In genomic region chr18:49723648-49724180, GRCh38 we compare ENCODE assay signal across 1 cellular context.
TF ChIP-seq lines count a peak whose summit lies in the region.

No MANE protein-coding gene starts in this region.

TF ChIP-seq in GM12878, 131 proteins besides CTCF, POLR2A, EP300 and RAD21 (continued from another document and continues in another):
- TF ChIP-seq ZNF687 (IDR thresholded peaks at IDR 0.05) (peak; percentile 42; the same call in 1 of the 2 replicates), CBX5 (IDR thresholded peaks at IDR 0.05; ENCODE audit: low read depth) (no peak), ZNF24 (IDR thresholded peaks at IDR 0.05) (no peak), MEF2A (IDR thresholded peaks at IDR 0.05; ENCODE audit: insufficient read depth, low read depth, low read length) (no peak), ZBTB33 (IDR thresholded peaks at IDR 0.05) (no peak), YY1 (IDR thresholded peaks at IDR 0.05; ENCODE audit: low read depth, low read length) (no peak), IKZF1 (conservative IDR thresholded peaks at IDR 0.05) (peak; percentile 87), GATAD2B (conservative IDR thresholded peaks at IDR 0.05; ENCODE audit: low read depth) (no peak; the same call in 1 of the 2 replicates), MEF2B (IDR thresholded peaks at IDR 0.05; ENCODE audit: partially characterized antibody, poor library complexity, severe bottlenecking) (peak; percentile 30), PKNOX1 (IDR thresholded peaks at IDR 0.05) (peak; percentile 57; the same call in 1 of the 2 replicates), ATF7 (IDR thresholded peaks at IDR 0.05; ENCODE audit: low read depth) (peak; percentile 70), SUPT20H (IDR thresholded peaks at IDR 0.05; ENCODE audit: borderline replicate concordance, control insufficient read depth, low read depth, low read length) (no peak), BCL3 (IDR thresholded peaks at IDR 0.05; ENCODE audit: borderline replicate concordance, insufficient read depth, low read depth, low read length, poor library complexity, severe bottlenecking) (no peak), PML (IDR thresholded peaks at IDR 0.05; ENCODE audit: low read length) (no peak), FOXK2 (IDR thresholded peaks at IDR 0.05) (no peak), NR2F1 (conservative IDR thresholded peaks at IDR 0.05) (peak; percentile 95), JUNB (IDR thresholded peaks at IDR 0.05) (peak; percentile 43; the same call in 1 of the 2 replicates), HDAC2 (IDR thresholded peaks at IDR 0.05) (no peak), ATF3 (IDR thresholded peaks at IDR 0.05; ENCODE audit: borderline replicate concordance, extremely low read depth, low read depth, low read length) (no peak), SPI1 (IDR thresholded peaks at IDR 0.05; ENCODE audit: borderline replicate concordance, insufficient read depth, low read depth, low read length) (no peak), ATF2 (IDR thresholded peaks at IDR 0.05; ENCODE audit: low read length) (0 out of 2 replicates have a peak, but pooled peaks have one; percentile 24), BMI1 (IDR thresholded peaks at IDR 0.05; ENCODE audit: borderline replicate concordance) (no peak), EGR1 (IDR thresholded peaks at IDR 0.05; ENCODE audit: borderline replicate concordance in 1 of 2, low read depth in 2 of 2, low read length in 2 of 2) (no peak), CEBPB (IDR thresholded peaks at IDR 0.05; ENCODE audit: borderline replicate concordance in 1 of 2, low read depth in 2 of 2, low read length in 2 of 2) (no peak), SMARCA5 (IDR thresholded peaks at IDR 0.05) (no peak), RELB (IDR thresholded peaks at IDR 0.05; ENCODE audit: low read depth) (peak; percentile 61; the same call in 1 of the 2 replicates), DPF2 (IDR thresholded peaks at IDR 0.05) (peak; percentile 88), MXI1 (IDR thresholded peaks at IDR 0.05; ENCODE audit: low read depth, low read length) (no peak), NBN (IDR thresholded peaks at IDR 0.05) (0 out of 2 replicates have a peak, but pooled peaks have one; percentile 25), HCFC1 (IDR thresholded peaks at IDR 0.05; ENCODE audit: low read length) (no peak), TBL1XR1 (IDR thresholded peaks at IDR 0.05; ENCODE audit: low read depth, low read length) (no peak), ZNF274 (IDR thresholded peaks at IDR 0.05; ENCODE audit: insufficient read depth, insufficient read length) (no peak), CREM (IDR thresholded peaks at IDR 0.05; ENCODE audit: low read depth) (no peak), SUZ12 (IDR thresholded peaks at IDR 0.05; ENCODE audit: unreplicated experiment) (no peak), ETV6 (conservative IDR thresholded peaks at IDR 0.05 in 1 of 2, IDR thresholded peaks at IDR 0.05 in 1 of 2; ENCODE audit: borderline replicate concordance in 1 of 2, low read depth in 1 of 2) (no peak), ASH2L (IDR thresholded peaks at IDR 0.05; ENCODE audit: borderline replicate concordance, low read depth) (no peak), TCF12 (IDR thresholded peaks at IDR 0.05; ENCODE audit: low read depth, low read length) (no peak), PRDM15 (CRISPR knock-in tag; IDR thresholded peaks at IDR 0.05) (no peak), FOXM1 (IDR thresholded peaks at IDR 0.05; ENCODE audit: low read depth, low read length) (no peak), POLR2AphosphoS2 (IDR thresholded peaks at IDR 0.05; ENCODE audit: low read depth, low read length) (no peak), RUNX3 (IDR thresholded peaks at IDR 0.05; ENCODE audit: low read length) (peak; percentile 4; the same call in 1 of the 2 replicates), TAF1 (IDR thresholded peaks at IDR 0.05; ENCODE audit: borderline replicate concordance, low read depth, low read length) (no peak), CHD4 (IDR thresholded peaks at IDR 0.05) (no peak), CHD2 (IDR thresholded peaks at IDR 0.05; ENCODE audit: borderline replicate concordance, low read depth, low read length) (no peak; the same call in 1 of the 2 replicates), RBBP5 (conservative IDR thresholded peaks at IDR 0.05) (no peak), NFYA (IDR thresholded peaks at IDR 0.05; ENCODE audit: borderline replicate concordance, low read depth, low read length) (no peak), GABPA (IDR thresholded peaks at IDR 0.05; ENCODE audit: low read depth) (no peak), TARDBP (IDR thresholded peaks at IDR 0.05; ENCODE audit: borderline replicate concordance) (no peak), HDAC6 (IDR thresholded peaks at IDR 0.05; ENCODE audit: unreplicated experiment) (no peak), ZNF207 (IDR thresholded peaks at IDR 0.05; ENCODE audit: borderline replicate concordance) (no peak), HDGF (IDR thresholded peaks at IDR 0.05) (no peak), POU2F2 (IDR thresholded peaks at IDR 0.05; ENCODE audit: borderline replicate concordance, low read depth, low read length) (no peak), MTA3 (IDR thresholded peaks at IDR 0.05; ENCODE audit: borderline replicate concordance, low read length) (no peak), RB1 (IDR thresholded peaks at IDR 0.05; ENCODE audit: borderline replicate concordance) (no peak), NR2C1 (IDR thresholded peaks at IDR 0.05) (peak; percentile 56; the same call in 1 of the 2 replicates)
